13 cellular contexts compared by ENCODE assay signal in the genomic region with DNA sequence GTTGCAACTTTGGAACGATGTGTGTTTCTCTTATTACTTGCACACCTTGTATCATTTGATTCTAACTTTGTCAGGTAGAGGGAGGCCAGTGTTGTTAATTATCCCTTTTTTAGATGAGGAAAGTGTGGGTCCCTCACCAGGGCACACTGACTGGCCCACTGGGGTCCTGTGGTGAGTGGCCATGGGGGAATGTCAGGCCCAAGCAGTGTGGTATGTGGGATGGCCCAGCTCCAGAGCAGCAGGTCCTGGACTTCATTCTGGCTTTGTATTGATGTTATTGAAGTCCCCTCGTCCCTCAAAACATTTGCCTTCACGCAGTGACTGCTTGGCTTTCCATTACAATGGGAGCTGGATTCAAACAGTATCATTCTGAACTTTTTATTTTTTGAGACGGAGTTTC. TPM values are rescaled to one million over a fixed set of nuclear protein-coding genes. Genes with fewer than 3 reads are reported as not detected.
DNase-seq lines count a peak whose midpoint lies in the region; TF ChIP-seq lines count a peak whose summit lies in the region.
"Had no signal": no experiment of that assay in that cellular context is flagged by ENCODE, and none has a peak within 500 bp of the region (broad histone marks: within the 10 kb centered on the region; RNA-seq: fewer than 3 reads in every experiment).

No MANE protein-coding gene starts in this region.

- peaks cover 4% of the 10 kb centered on the region for H3K36me3 ChIP-seq in effector memory CD4-positive, alpha-beta T cell (ENCODE audit: control insufficient read depth, insufficient read depth, low read length)
- H3K36me3 ChIP-seq in spleen (peaks cover 0 to 20% (median 0%) of the 10 kb centered on the region in 6 donors), vagina (peaks cover 0 to 3% of the 10 kb centered on the region in 2 donors)

- peak; percentile 53 for DNase-seq in activated CD8-positive, alpha-beta memory T cell treated with anti-CD3 and anti-CD28 coated beads for 24 hours
- DNase-seq in activated CD8-positive, alpha-beta memory T cell treated with anti-CD3 and anti-CD28 coated beads, Interleukin-2, amount 50 U/mL, for 4 hours = no peak
- DNase-seq in RWPE1 (ENCODE audit: low spot score) = no peak
- DNase-seq in effector memory CD4-positive, alpha-beta T cell = no peak
- no peak for DNase-seq in spleen
- DNase-seq in HuH-7 (ENCODE audit: low spot score) = no peak
- DNase-seq in NCI-H446 (lab: John Stamatoyannopoulos, UW) = no peak
- no peak for DNase-seq in vagina (ENCODE audit: extremely low spot score in 2 of 2)
- DNase-seq: NCI-H146; OCI-M1; stimulated activated CD4-positive, alpha-beta T cell treated with anti-CD3 and anti-CD28 coated beads, Interleukin-12 subunit alpha, Interleukin-12 subunit beta, amount 100 ng/mL, for 4 hours had no signal

- 82 to 89% (median 86%) methylated on average over 4 of the region's 4 CpGs for WGBS in spleen, 5 donors

- TF ChIP-seq POLR2A in spleen (IDR thresholded peaks at IDR 0.05) (no peak), vagina (IDR thresholded peaks at IDR 0.05) (no peak)

- H3K4me3 ChIP-seq in effector memory CD4-positive, alpha-beta T cell (ENCODE audit: insufficient read depth, low read depth, low read length, poor library complexity, severe bottlenecking) = peak overlapping the region; percentile 14
- H3K4me3 ChIP-seq in spleen (peak overlapping the region in 1 of 8 donors; percentile 3), vagina (no peak overlapping the region)
- H3K4me3 ChIP-seq: K562, SK-N-MC had no signal

- TF ChIP-seq CTCF in RWPE1 (conservative IDR thresholded peaks at IDR 0.05; ENCODE audit: low read depth) = no peak
- TF ChIP-seq CTCF in spleen (IDR thresholded peaks at IDR 0.05 in 8 of 11, conservative IDR thresholded peaks at IDR 0.05 in 3 of 11) = no peak
- no peak for TF ChIP-seq CTCF in vagina (IDR thresholded peaks at IDR 0.05)

- CTCF ChIA-PET in RWPE1 (lab: Yijun Ruan, JAX) = no interaction called here

- H3K9me3 ChIP-seq in effector memory CD4-positive, alpha-beta T cell (ENCODE audit: control insufficient read depth, low read length) = no peaks in the 10 kb centered on the region
- H3K9me3 ChIP-seq in spleen = no peaks in the 10 kb centered on the region
- H3K9me3 ChIP-seq in vagina = no peaks in the 10 kb centered on the region

- no peaks in the 10 kb centered on the region for H3K27me3 ChIP-seq in effector memory CD4-positive, alpha-beta T cell (replicated peaks; ENCODE audit: control insufficient read depth, insufficient read depth, low read length, poor library complexity, severe bottlenecking)
- H3K27me3 ChIP-seq in spleen (replicated peaks in 1 of 7) = no peaks in the 10 kb centered on the region
- H3K27me3 ChIP-seq in vagina = no peaks in the 10 kb centered on the region

- H3K4me1 ChIP-seq in effector memory CD4-positive, alpha-beta T cell (ENCODE audit: control insufficient read depth, insufficient read depth, low read length, poor library complexity, severe bottlenecking) = peaks cover 77% of the 10 kb centered on the region
- H3K4me1 ChIP-seq in spleen (peaks cover 46 to 100% (median 89%) of the 10 kb centered on the region in 6 donors), vagina (peaks cover 69% of the 10 kb centered on the region)

- H3K27ac ChIP-seq in RWPE1 (peak overlapping the region; percentile 21; the same call in 1 of the 2 replicates), spleen (peak overlapping the region in 7 of 8 donors; percentile 71 to 85 (median 75)), vagina (no peak overlapping the region)
- H3K27ac ChIP-seq in effector memory CD4-positive, alpha-beta T cell (ENCODE audit: insufficient read depth, low read length, poor library complexity, severe bottlenecking) = peak overlapping the region; percentile 75
- H3K27ac ChIP-seq: SK-N-MC had no signal

- POLR2A ChIA-PET in RWPE1 (lab: Yijun Ruan, JAX; ENCODE audit: low non-redundant PET) = no interaction called here

- intact Hi-C loops in spleen (cut with DNase I; ENCODE audit: low total_unique reads) (no loop called here), vagina (cut with DNase I) (no loop called here)

RNA-seq across cellular contexts. Expression of a gene that starts 11.7 kb away (rescaled TPM):
- 100 to 1,000 TPM in 2 of 7 donors, 10 to 100 TPM in 5; 50.3 to 106 (median 82.9) TPM for total RNA-seq in spleen
- polyA plus RNA-seq in spleen = 10 to 100 TPM; 21.5 to 32.1 (median 30.0) TPM
- 45.9 TPM for total RNA-seq in vagina
